ENCODE assay signal across 1 cellular context in genomic region chr9:123268950-123269302, GRCh38.
TF ChIP-seq lines count a peak whose summit lies in the region.

No MANE protein-coding gene starts in this region.

TF ChIP-seq in GM23338, 12 proteins besides CTCF, POLR2A, EP300 and RAD21 (continued from another document):
- TF ChIP-seq ETS1 (IDR thresholded peaks at IDR 0.05) (no peak), ZNF331 (CRISPR knock-in tag; IDR thresholded peaks at IDR 0.05; ENCODE audit: low read depth) (no peak), STAT1 (IDR thresholded peaks at IDR 0.05; ENCODE audit: unreplicated experiment) (no peak), NANOG (IDR thresholded peaks at IDR 0.05; ENCODE audit: borderline replicate concordance) (no peak), POLR2AphosphoS5 (IDR thresholded peaks at IDR 0.05; ENCODE audit: low read depth) (no peak), JUNB (IDR thresholded peaks at IDR 0.05; ENCODE audit: unreplicated experiment) (no peak), CREB1 (CRISPR knock-in tag; IDR thresholded peaks at IDR 0.05; ENCODE audit: low read depth) (no peak), EZH2 (IDR thresholded peaks at IDR 0.05; ENCODE audit: low read depth, unreplicated experiment) (no peak)
